7 cellular contexts compared by ENCODE assay signal in genomic region chr9:6758418-6759113, GRCh38. TPM values are rescaled to one million over a fixed set of nuclear protein-coding genes. Genes with fewer than 3 reads are reported as not detected.
A peak's percentile ranks its signal among the peaks of the same experiment; 100 is the strongest.
DNase-seq lines count a peak whose midpoint lies in the region; FAIRE-seq and TF ChIP-seq lines count a peak whose summit lies in the region.

No MANE protein-coding gene starts in this region.

- POLR2A ChIA-PET in HEK293T (lab: Yijun Ruan, JAX), result interaction anchor here (0.8 to 3.1 kb wide), 7 partner anchors 9 to 130 kb away, joined by 3 to 17 read pairs (median 5); no protein-coding TSS in a partner anchor

- TF ChIP-seq POLR2A in GM12892 (IDR thresholded peaks at IDR 0.05; ENCODE audit: low read depth, low read length), result peak; percentile 51

- TF ChIP-seq CTCF in endodermal cell (conservative IDR thresholded peaks at IDR 0.05), result peak; percentile 23

- H3K27me3 Mint-ChIP-seq in endodermal cell (ENCODE audit: insufficient read depth), result no peaks in the 10 kb centered on the region

- no peak overlapping the region for H3K27ac ChIP-seq in endodermal cell (ENCODE audit: low read depth, low read length)

- 0% methylated on average over 28 to 52 of the region's 52 CpGs for WGBS in endodermal cell (ENCODE audit: insufficient coverage in 1 of 2, insufficient read length in 1 of 2), 2 experiments

- H3K4me1 ChIP-seq in endodermal cell (ENCODE audit: control insufficient read depth, insufficient read depth, low read length), result no peaks in the 10 kb centered on the region

- H3K4me1 Mint-ChIP-seq in endodermal cell, result peaks cover 12% of the 10 kb centered on the region

- peak overlapping the region; percentile 99 for H3K4me3 ChIP-seq in endodermal cell (ENCODE audit: low read length)

- DNase-seq in GM12892 (ENCODE audit: insufficient read length), result peak; percentile 36
- peak; percentile 16 for DNase-seq in HEK293T (ENCODE audit: extremely low spot score)
- peak; percentile 55 for DNase-seq in NCI-H1092 (lab: John Stamatoyannopoulos, UW)
- DNase-seq in activated CD8-positive, alpha-beta memory T cell treated with anti-CD3 and anti-CD28 coated beads for 24 hours, result peak; percentile 80
- peak; percentile 82 for DNase-seq in endodermal cell
- peak; percentile 49 for DNase-seq in midbrain (lab: John Stamatoyannopoulos, UW)
- peak; percentile 15 for DNase-seq in stimulated activated CD8-positive, alpha-beta memory T cell treated with anti-CD3 and anti-CD28 coated beads, Interleukin-4, amount 100 ng/mL, for 24 hours (ENCODE audit: low read depth)

- H3K4me3 Mint-ChIP-seq in endodermal cell, result peak overlapping the region; percentile 90

- H3K9ac ChIP-seq in endodermal cell (ENCODE audit: extremely low read depth, low read length, poor library complexity, severe bottlenecking), result peak overlapping the region; percentile 78

- H3K9me3 Mint-ChIP-seq in endodermal cell, result peaks cover 8% of the 10 kb centered on the region

- no peaks in the 10 kb centered on the region for H3K36me3 ChIP-seq in endodermal cell (ENCODE audit: control insufficient read depth, insufficient read depth, low read length)

- no peaks in the 10 kb centered on the region for H3K27me3 ChIP-seq in endodermal cell (ENCODE audit: control insufficient read depth, insufficient read depth, low read length, poor library complexity, severe bottlenecking)

- peaks cover 5% of the 10 kb centered on the region for H3K9me3 ChIP-seq in endodermal cell (ENCODE audit: control insufficient read depth, low read length)

- H3K27ac Mint-ChIP-seq in endodermal cell, result peak overlapping the region; percentile 92

- peaks cover 4% of the 10 kb centered on the region for H3K36me3 Mint-ChIP-seq in endodermal cell (ENCODE audit: low read depth)

- CTCF ChIA-PET in HEK293T (lab: Yijun Ruan, JAX), result no interaction called here

- FAIRE-seq in GM12892 (lab: Jason Lieb, UNC), result peak; percentile 74

TF ChIP-seq in HEK293T, 16 proteins besides CTCF, POLR2A, EP300 and RAD21:
- 0 out of 2 replicates have a peak, but pooled peaks have one; percentile 8 for TF ChIP-seq L3MBTL2 (conservative IDR thresholded peaks at IDR 0.05)
- TF ChIP-seq FOXK2 (IDR thresholded peaks at IDR 0.05), result no peak
- TF ChIP-seq BHLHE40 (IDR thresholded peaks at IDR 0.05; ENCODE audit: borderline replicate concordance), result no peak

RNA-seq across cellular contexts. Expression of gene KDM4C, which starts 0.8 kb away (rescaled TPM):
- 23.9 TPM for polyA plus RNA-seq in GM12892 (2012; ENCODE audit: missing spikeins)
- 10 to 100 TPM; 12.8 to 31.5 TPM for total RNA-seq in endodermal cell
- polyA plus RNA-seq in endodermal cell (2013, experiment 1 of 2), result 10.3 TPM
- polyA plus RNA-seq in endodermal cell (2013, experiment 2 of 2), result 9.4 TPM

Comparison
In these comparisons a context has a peak if more than half of its experiments do, and no peak if none do; other contexts are left out.
1. DNase-seq: peak in every context shown above with its lines; median percentile 82 in endodermal cell; 80 in activated CD8-positive, alpha-beta memory T cell treated with anti-CD3 and anti-CD28 coated beads for 24 hours; 55 in NCI-H1092; 49 in midbrain; 36 in GM12892; 16 in HEK293T; 15 in stimulated activated CD8-positive, alpha-beta memory T cell treated with anti-CD3 and anti-CD28 coated beads, Interleukin-4, amount 100 ng/mL, for 24 hours.